ENCODE assay signal across 17 cellular contexts in genomic region chr5:146339715-146340259, GRCh38. TPM values are rescaled to one million over a fixed set of nuclear protein-coding genes. Genes with fewer than 3 reads are reported as not detected.
A peak's percentile ranks its signal among the peaks of the same experiment; 100 is the strongest.
DNase-seq lines count a peak whose midpoint lies in the region; ATAC-seq and TF ChIP-seq lines count a peak whose summit lies in the region.
"Had no signal": no experiment of that assay in that cellular context is flagged by ENCODE, and none has a peak within 500 bp of the region (broad histone marks: within the 10 kb centered on the region; RNA-seq: fewer than 3 reads in every experiment).

No MANE protein-coding gene starts in this region.

- H3K56ac ChIP-seq in IMR-90 (ENCODE audit: extremely low read depth, insufficient read depth, low read length) = no peak overlapping the region

- H4K8ac ChIP-seq in IMR-90 (ENCODE audit: low read depth in 2 of 2, low read length in 2 of 2) = no peak overlapping the region

- no peak overlapping the region for H2AK5ac ChIP-seq in IMR-90 (ENCODE audit: low read depth, low read length)

- no TSS peak for BruUV-seq in IMR-90 (replicated peaks; lab: Mats Ljungman, UMichigan)
- no TSS peak for BruUV-seq in PC-9 (replicated peaks; lab: Mats Ljungman, UMichigan)

- H2BK20ac ChIP-seq in IMR-90 (ENCODE audit: low read depth, low read length) = no peak overlapping the region

- H3K4me2 ChIP-seq in IMR-90 (ENCODE audit: low read depth, low read length) (peak overlapping the region; percentile 59; the same call in 1 of the 2 replicates), PC-9 (no peak overlapping the region)

- DNase-seq in NCI-H2227 (lab: John Stamatoyannopoulos, UW; ENCODE audit: unreplicated experiment) = peak; percentile 7
- no peak for DNase-seq in NCI-H2227 treated with DMSO at 0.1 percent for 48 hours (lab: John Stamatoyannopoulos, UW)
- no peak for DNase-seq in IMR-90
- no peak for DNase-seq in fibroblast of pulmonary artery (ENCODE audit: low read depth)
- DNase-seq in osteocyte (ENCODE audit: extremely low spot score, unreplicated experiment) = no peak
- DNase-seq in natural killer cell = no peak
- DNase-seq in PC-9 = no peak
- DNase-seq: DMS79, NCI-H1930 had no signal

- POLR2A ChIA-PET in IMR-90 (lab: Charles Lee; ENCODE audit: unreplicated experiment) = no interaction called here
- POLR2A ChIA-PET in PC-9 (lab: Charles Lee; ENCODE audit: unreplicated experiment) = no interaction called here

- peaks cover 14% of the 10 kb centered on the region for H3K4me1 Mint-ChIP-seq in osteocyte (ENCODE audit: unreplicated experiment)
- H3K4me1 Mint-ChIP-seq in natural killer cell = no peaks in the 10 kb centered on the region

- no peak overlapping the region for H4K5ac ChIP-seq in IMR-90 (ENCODE audit: low read depth, low read length)

- in situ Hi-C loops in IMR-90 (cut with MboI; ENCODE audit: low sequenced_read_pairs) = no loop called here

- H3K4ac ChIP-seq in IMR-90 (ENCODE audit: low read depth, low read length) = no peak overlapping the region

- 6% methylated on average over 32 of the region's 44 CpGs; no CpG with 5 or more reads in 1 of the 2 experiments for WGBS in IMR-90 (ENCODE audit: extremely low coverage in 2 of 2, insufficient read length in 1 of 2), 2 experiments

- TF ChIP-seq CTCF in IMR-90 (conservative IDR thresholded peaks at IDR 0.05; ENCODE audit: low read depth, low read length) = no peak
- TF ChIP-seq CTCF in fibroblast of pulmonary artery (IDR thresholded peaks at IDR 0.05; ENCODE audit: low read length, missing control alignments) = no peak
- no peak for TF ChIP-seq CTCF in osteocyte (IDR thresholded peaks at IDR 0.05)
- TF ChIP-seq CTCF in natural killer cell (IDR thresholded peaks at IDR 0.05) = no peak
- TF ChIP-seq CTCF in PC-9 (conservative IDR thresholded peaks at IDR 0.05) = no peak

- no peak for TF ChIP-seq RAD21 in IMR-90 (IDR thresholded peaks at IDR 0.05; ENCODE audit: low read length)

- no peak overlapping the region for H3K14ac ChIP-seq in IMR-90 (replicated peaks; ENCODE audit: low read depth, low read length)

- no peaks in the 10 kb centered on the region for H3K4me1 ChIP-seq in IMR-90 (ENCODE audit: control insufficient read depth, insufficient read depth, low read length)
- no peaks in the 10 kb centered on the region for H3K4me1 ChIP-seq in PC-9 (replicated peaks; ENCODE audit: insufficient read depth)
- H3K4me1 ChIP-seq: prostate gland had no signal

- H3K27ac ChIP-seq in IMR-90 (ENCODE audit: insufficient read depth, low read length) = no peak overlapping the region
- H3K27ac ChIP-seq in PC-9 = no peak overlapping the region
- H3K27ac ChIP-seq: brain microvascular endothelial cell, C4-2B, dorsolateral prefrontal cortex, prostate gland had no signal

- no peak for TF ChIP-seq POLR2A in IMR-90 (IDR thresholded peaks at IDR 0.05; ENCODE audit: low read depth, low read length)

- H3K4me3 Mint-ChIP-seq in osteocyte (ENCODE audit: unreplicated experiment) (peak overlapping the region; percentile 52), natural killer cell (no peak overlapping the region)

- no peaks in the 10 kb centered on the region for H3K9me2 ChIP-seq in PC-9 (ENCODE audit: insufficient read depth)

- H3K9me3 ChIP-seq in IMR-90 (ENCODE audit: control insufficient read depth, insufficient read depth, low read length) (no peaks in the 10 kb centered on the region), PC-9 (ENCODE audit: insufficient read depth, low read depth) (no peaks in the 10 kb centered on the region)
- H3K9me3 ChIP-seq: prostate gland had no signal

- no peak; the same call in 1 of the 2 replicates for ATAC-seq in IMR-90 (ENCODE audit: low read depth)
- ATAC-seq in natural killer cell = no peak
- no peak for ATAC-seq in GM18517 (IDR thresholded peaks at IDR 0.05; ENCODE audit: unreplicated experiment)
- ATAC-seq: left colon; stimulated activated naive CD8-positive, alpha-beta T cell treated with anti-CD3 and anti-CD28 coated beads, Interleukin-15, Interleukin-2, amounts not matched to agents 100 U/mL and 50 U/mL, for 24 hours had no signal

- H2BK15ac ChIP-seq in IMR-90 (ENCODE audit: low read depth, low read length) = no peak overlapping the region

- H2AFZ ChIP-seq in IMR-90 (replicated peaks; ENCODE audit: low read length, poor library complexity) (no peak overlapping the region), PC-9 (no peak overlapping the region)

- no peak overlapping the region for H2BK5ac ChIP-seq in IMR-90 (ENCODE audit: low read depth, low read length, poor library complexity, severe bottlenecking)

- no peak overlapping the region for H3K18ac ChIP-seq in IMR-90 (ENCODE audit: low read depth, low read length)

- CTCF ChIA-PET in IMR-90 (lab: Yijun Ruan, JAX) = no interaction called here
- CTCF ChIA-PET in PC-9 (lab: Charles Lee) = no interaction called here

- no peak overlapping the region for H4K91ac ChIP-seq in IMR-90 (ENCODE audit: insufficient read depth, low read depth, low read length)

- no peak overlapping the region for H2BK120ac ChIP-seq in IMR-90 (ENCODE audit: low read depth, low read length)

- H3K9me1 ChIP-seq in IMR-90 (ENCODE audit: insufficient read depth, low read length) = no peaks in the 10 kb centered on the region

- no peak overlapping the region for H3K23ac ChIP-seq in IMR-90 (ENCODE audit: low read depth, low read length)

- H3K27me3 ChIP-seq in IMR-90 (ENCODE audit: control insufficient read depth, insufficient read depth, low read length) (peaks cover 87% of the 10 kb centered on the region), PC-9 (ENCODE audit: insufficient read depth, low read depth) (peaks cover 68% of the 10 kb centered on the region)

- peaks cover 3% of the 10 kb centered on the region for H3K9me3 Mint-ChIP-seq in osteocyte (ENCODE audit: unreplicated experiment)
- no peaks in the 10 kb centered on the region for H3K9me3 Mint-ChIP-seq in natural killer cell

- intact Hi-C loops in IMR-90 (cut with micrococcal nuclease) = no loop called here
- intact Hi-C loops in natural killer cell (cut with micrococcal nuclease) = no loop called here
- intact Hi-C loops in PC-9 (cut with micrococcal nuclease; ENCODE audit: unreplicated experiment) = no loop called here

- no peaks in the 10 kb centered on the region for H4K20me1 ChIP-seq in IMR-90 (ENCODE audit: insufficient read depth, low read length)
- no peaks in the 10 kb centered on the region for H4K20me1 ChIP-seq in PC-9 (ENCODE audit: insufficient read depth)

- H3K27me3 Mint-ChIP-seq in osteocyte (ENCODE audit: unreplicated experiment) (peaks cover 94% of the 10 kb centered on the region), natural killer cell (ENCODE audit: low read depth in 2 of 2) (peaks cover 71 to 87% of the 10 kb centered on the region in 2 donors)

- H3K36me3 ChIP-seq in IMR-90 (ENCODE audit: control insufficient read depth, insufficient read depth, low read length) (no peaks in the 10 kb centered on the region), PC-9 (ENCODE audit: low read depth) (no peaks in the 10 kb centered on the region)
- H3K36me3 ChIP-seq: brain microvascular endothelial cell, prostate gland had no signal

- H3K27ac Mint-ChIP-seq in osteocyte (ENCODE audit: unreplicated experiment) (no peak overlapping the region), natural killer cell (no peak overlapping the region)

- no peaks in the 10 kb centered on the region for H3K79me1 ChIP-seq in IMR-90 (ENCODE audit: low read depth in 1 of 2, low read length in 2 of 2)

- no peaks in the 10 kb centered on the region for H3K79me2 ChIP-seq in PC-9 (ENCODE audit: low read depth)

- peaks cover 2% of the 10 kb centered on the region for H3K36me3 Mint-ChIP-seq in osteocyte (ENCODE audit: unreplicated experiment)
- H3K36me3 Mint-ChIP-seq in natural killer cell = peaks cover 6% of the 10 kb centered on the region

- dilution Hi-C loops in IMR-90 (cut with HindIII; ENCODE audit: low sequenced_read_pairs, unreplicated experiment) = no loop called here

- no peak overlapping the region for H3K9ac ChIP-seq in IMR-90 (ENCODE audit: low read depth, low read length)

- H3K4me3 ChIP-seq in IMR-90 (ENCODE audit: insufficient read depth, low read depth, low read length) (no peak overlapping the region), fibroblast of pulmonary artery (replicated peaks; ENCODE audit: low read depth, low read length) (peak overlapping the region; percentile 37), PC-9 (no peak overlapping the region)
- H3K4me3 ChIP-seq: prostate gland had no signal

- H3F3A ChIP-seq in PC-9 (ENCODE audit: insufficient read depth, low read depth) = no peaks in the 10 kb centered on the region

- no peak overlapping the region for H2AK9ac ChIP-seq in IMR-90 (replicated peaks; ENCODE audit: low read depth, low read length, poor library complexity)

TF ChIP-seq in IMR-90, 13 proteins besides CTCF, POLR2A, EP300 and RAD21 (continues in another document):
- TF ChIP-seq MAFK (IDR thresholded peaks at IDR 0.05; ENCODE audit: low read depth, low read length) = no peak
- TF ChIP-seq BHLHE40 (IDR thresholded peaks at IDR 0.05; ENCODE audit: low read depth, low read length) = no peak
- no peak for TF ChIP-seq ELK1 (IDR thresholded peaks at IDR 0.05; ENCODE audit: borderline replicate concordance, low read depth, low read length)
- no peak for TF ChIP-seq NFE2L2 (IDR thresholded peaks at IDR 0.05; ENCODE audit: low read depth, low read length)
- TF ChIP-seq MAZ (IDR thresholded peaks at IDR 0.05; ENCODE audit: borderline replicate concordance, low read depth, low read length) = no peak
- no peak for TF ChIP-seq CEBPB (IDR thresholded peaks at IDR 0.05; ENCODE audit: low read depth, low read length)

RNA-seq across cellular contexts. Expression of gene POU4F3, which starts 1.1 kb away (rescaled TPM):
- not detected in 2 replicates for total RNA-seq in IMR-90 (2012; rRNA removed)
- polyA plus RNA-seq in IMR-90 (2012; rRNA removed) = 0.02 and 0.06 TPM in 2 replicates
- polyA plus RNA-seq in IMR-90 (2012; cell fraction: cytosol; rRNA removed) = 0.02 TPM in 1 of 2 replicates, not detected in the other
- 0.09 and 0.14 TPM in 2 replicates for polyA plus RNA-seq in IMR-90 (2012; cell fraction: nucleus; rRNA removed; ENCODE audit: low replicate concordance)
- not detected in 2 replicates for total RNA-seq in osteocyte
- under 1 TPM in 1 of 3 donors, not detected in 2; 0.16 TPM for total RNA-seq in natural killer cell
- 0.23 TPM in 1 of 2 replicates, not detected in the other for total RNA-seq in PC-9 (2021)
- total RNA-seq: left colon, PC-3, prostate gland had no signal
